Comparison of ENCODE assay signal across 13 cellular contexts in genomic region chr4:53586121-53586816, GRCh38. TPM values are rescaled to one million over a fixed set of nuclear protein-coding genes. Genes with fewer than 3 reads are reported as not detected.
DNase-seq lines count a peak whose midpoint lies in the region; ATAC-seq and TF ChIP-seq lines count a peak whose summit lies in the region.
"Had no signal": no experiment of that assay in that cellular context is flagged by ENCODE, and none has a peak within 500 bp of the region (broad histone marks: within the 10 kb centered on the region; RNA-seq: fewer than 3 reads in every experiment).

No MANE protein-coding gene starts in this region.

- H3K9me3 ChIP-seq in adrenal gland (replicated peaks in 1 of 3), result no peaks in the 10 kb centered on the region
- no peaks in the 10 kb centered on the region for H3K9me3 ChIP-seq in naive thymus-derived CD4-positive, alpha-beta T cell (ENCODE audit: control insufficient read depth in 2 of 3, low read length in 3 of 3)
- H3K9me3 ChIP-seq: sigmoid colon, tibial nerve had no signal

- CTCF ChIA-PET in naive thymus-derived CD4-positive, alpha-beta T cell (lab: Charles Lee), result no interaction called here

- in situ Hi-C loops in astrocyte of the spinal cord (cut with HindIII; ENCODE audit: low sequenced_read_pairs), result no loop called here

- WGBS in adrenal gland, 4 donors, result 82 to 88% (median 86%) methylated on average over 6 of the region's 6 CpGs

- H3K4me1 ChIP-seq in adrenal gland (replicated peaks in 1 of 2), result no peaks in the 10 kb centered on the region
- H3K4me1 ChIP-seq in naive thymus-derived CD4-positive, alpha-beta T cell (ENCODE audit: control insufficient read depth in 2 of 2, insufficient read depth in 2 of 2, low read length in 2 of 2), result no peaks in the 10 kb centered on the region

- H3K9me3 Mint-ChIP-seq in naive thymus-derived CD4-positive, alpha-beta T cell, result peaks cover 0 to 2% (median 0%) of the 10 kb centered on the region in 11 donors
- H3K9me3 Mint-ChIP-seq: CD4-positive, alpha-beta memory T cell; H9 had no signal

- TF ChIP-seq POLR2A in adrenal gland (IDR thresholded peaks at IDR 0.05), result no peak

- TF ChIP-seq CTCF in AG09309 (IDR thresholded peaks at IDR 0.05; ENCODE audit: control insufficient read depth, insufficient read depth, low read depth, low read length, missing control alignments), result no peak
- no peak for TF ChIP-seq CTCF in astrocyte of the spinal cord (IDR thresholded peaks at IDR 0.05; ENCODE audit: low read depth, low read length)
- no peak for TF ChIP-seq CTCF in adrenal gland (IDR thresholded peaks at IDR 0.05)

- H3K36me3 Mint-ChIP-seq in naive thymus-derived CD4-positive, alpha-beta T cell, result no peaks in the 10 kb centered on the region
- H3K36me3 Mint-ChIP-seq: CD4-positive, alpha-beta memory T cell had no signal

- H3K36me3 ChIP-seq in adrenal gland (replicated peaks in 1 of 2), result no peaks in the 10 kb centered on the region
- H3K36me3 ChIP-seq in naive thymus-derived CD4-positive, alpha-beta T cell (ENCODE audit: control insufficient read depth in 2 of 3, insufficient read depth in 3 of 3, low read length in 3 of 3), result no peaks in the 10 kb centered on the region
- H3K36me3 ChIP-seq: sigmoid colon, tibial nerve had no signal

- no peaks in the 10 kb centered on the region for H3K27me3 ChIP-seq in adrenal gland
- peaks cover 0 to 5% of the 10 kb centered on the region in 2 donors for H3K27me3 ChIP-seq in naive thymus-derived CD4-positive, alpha-beta T cell (ENCODE audit: control insufficient read depth in 2 of 2, insufficient read depth in 2 of 2, low read length in 2 of 2)
- H3K27me3 ChIP-seq: tibial nerve had no signal

- POLR2A ChIA-PET in naive thymus-derived CD4-positive, alpha-beta T cell (lab: Charles Lee), result no interaction called here

- intact Hi-C loops in left ventricle myocardium superior (cut with micrococcal nuclease) (no loop called here), adrenal gland (cut with DNase I) (no loop called here)
- intact Hi-C loops in naive thymus-derived CD4-positive, alpha-beta T cell (cut with micrococcal nuclease), result no loop called here

- ATAC-seq in left ventricle myocardium superior, result peak; percentile 96
- ATAC-seq in naive thymus-derived CD4-positive, alpha-beta T cell, result no peak

- peaks cover 0 to 4% (median 0%) of the 10 kb centered on the region in 7 donors for H3K4me1 Mint-ChIP-seq in naive thymus-derived CD4-positive, alpha-beta T cell

- peaks cover 16 to 42% (median 27%) of the 10 kb centered on the region in 5 donors for H3K27me3 Mint-ChIP-seq in naive thymus-derived CD4-positive, alpha-beta T cell

- DNase-seq in AG09309 (ENCODE audit: low read depth) (peak; percentile 91), HS-5 (ENCODE audit: low read depth) (peak; percentile 82), astrocyte of the spinal cord (ENCODE audit: low read depth, low spot score) (peak; percentile 79), left ventricle myocardium superior (no peak), adrenal gland (no peak), NCI-H2196 (lab: John Stamatoyannopoulos, UW; ENCODE audit: unreplicated experiment) (no peak), NCI-H524 (lab: John Stamatoyannopoulos, UW) (no peak)
- DNase-seq in naive thymus-derived CD4-positive, alpha-beta T cell, result no peak
- DNase-seq: CD4-positive, alpha-beta memory T cell; H9; sigmoid colon had no signal

- H3K27ac Mint-ChIP-seq in naive thymus-derived CD4-positive, alpha-beta T cell, result no peak overlapping the region
- H3K27ac Mint-ChIP-seq: CD4-positive, alpha-beta memory T cell; H9 had no signal

- H3K27ac ChIP-seq in adrenal gland, result no peak overlapping the region
- no peak overlapping the region for H3K27ac ChIP-seq in naive thymus-derived CD4-positive, alpha-beta T cell (ENCODE audit: low read depth, low read length)
- H3K27ac ChIP-seq: sigmoid colon, tibial nerve had no signal

- H3K4me3 ChIP-seq in AG09309 (ENCODE audit: control insufficient read depth, low read depth, low read length), result no peak overlapping the region
- H3K4me3 ChIP-seq in astrocyte of the spinal cord (ENCODE audit: low read depth, low read length), result no peak overlapping the region
- no peak overlapping the region for H3K4me3 ChIP-seq in adrenal gland
- H3K4me3 ChIP-seq in naive thymus-derived CD4-positive, alpha-beta T cell (ENCODE audit: low read length), result no peak overlapping the region
- H3K4me3 ChIP-seq: sigmoid colon, tibial nerve had no signal

- no peak overlapping the region for H3K4me3 Mint-ChIP-seq in naive thymus-derived CD4-positive, alpha-beta T cell
- H3K4me3 Mint-ChIP-seq: CD4-positive, alpha-beta memory T cell; H9 had no signal

RNA-seq across cellular contexts. Expression of gene LNX1, which starts 5.0 kb away (rescaled TPM):
- total RNA-seq in left ventricle myocardium superior (9.1 TPM), adrenal gland (1 to 10 TPM; 1.2 to 8.9 (median 4.3) TPM)
- polyA plus RNA-seq in adrenal gland, result 1 to 10 TPM; 1.2 to 3.4 (median 2.5) TPM
- not detected for total RNA-seq in naive thymus-derived CD4-positive, alpha-beta T cell
- under 1 TPM; 0.09 to 0.48 TPM for polyA plus RNA-seq in naive thymus-derived CD4-positive, alpha-beta T cell
- total RNA-seq: CD4-positive, alpha-beta memory T cell; mononuclear cell had no signal

Comparison
In these comparisons a context has a peak if more than half of its experiments do, and no peak if none do; other contexts are left out.
1. DNase-seq: peak in AG09309 (single experiment), HS-5 (single experiment) and astrocyte of the spinal cord (single experiment); none in left ventricle myocardium superior (single experiment), adrenal gland (0 of 7), NCI-H2196 (single experiment), naive thymus-derived CD4-positive, alpha-beta T cell (0 of 9) and NCI-H524 (0 of 2).